In genomic region chr17:30950669-30951399, GRCh38 we compare ENCODE assay signal across 9 cellular contexts. TPM values are rescaled to one million over a fixed set of nuclear protein-coding genes. Genes with fewer than 3 reads are reported as not detected.
DNase-seq lines count a peak whose midpoint lies in the region; ATAC-seq, FAIRE-seq and TF ChIP-seq lines count a peak whose summit lies in the region.
"Had no signal": no experiment of that assay in that cellular context is flagged by ENCODE, and none has a peak within 500 bp of the region (broad histone marks: within the 10 kb centered on the region; RNA-seq: fewer than 3 reads in every experiment).

No MANE protein-coding gene starts in this region.

- TF ChIP-seq POLR2A in testis (IDR thresholded peaks at IDR 0.05) = no peak

- in situ Hi-C loops in Caki2 (cut with HindIII; ENCODE audit: low pct_unique_long_range_greater_than_20kb, low sequenced_read_pairs) = no loop called here

- no peaks in the 10 kb centered on the region for H3K27me3 Mint-ChIP-seq in dendritic cell treated with granulocyte-macrophage colony-stimulating factor and Interleukin-4, amounts not matched to agents 40 ng/mL and 50 ng/mL, for 4 days
- no peaks in the 10 kb centered on the region for H3K27me3 Mint-ChIP-seq in naive B cell

- no peak for TF ChIP-seq CTCF in testis (IDR thresholded peaks at IDR 0.05)

- FAIRE-seq in GM19239 (lab: Jason Lieb, UNC) = no peak

- H3K4me3 ChIP-seq in testis = no peak overlapping the region
- H3K4me3 ChIP-seq: SJSA1 had no signal

- intact Hi-C loops in dendritic cell treated with granulocyte-macrophage colony-stimulating factor and Interleukin-4, amounts not matched to agents 40 ng/mL and 50 ng/mL, for 4 days (cut with micrococcal nuclease) = loop anchor here (5.0 kb wide), 1 partner anchor 371 kb away; the partner anchor contains the start of gene EVI2A
- intact Hi-C loops in testis (cut with DNase I; ENCODE audit: low total_unique reads) = no loop called here

- H3K27ac Mint-ChIP-seq in dendritic cell treated with granulocyte-macrophage colony-stimulating factor and Interleukin-4, amounts not matched to agents 40 ng/mL and 50 ng/mL, for 4 days = peak overlapping the region; percentile 97
- H3K27ac Mint-ChIP-seq in naive B cell = peak overlapping the region; percentile 20 to 73 (median 48)

- H3K9me3 ChIP-seq in testis = no peaks in the 10 kb centered on the region
- H3K9me3 ChIP-seq: SJSA1 had no signal

- H3K4me3 Mint-ChIP-seq in dendritic cell treated with granulocyte-macrophage colony-stimulating factor and Interleukin-4, amounts not matched to agents 40 ng/mL and 50 ng/mL, for 4 days = peak overlapping the region; percentile 17
- peak overlapping the region in 5 of 8 donors; percentile 22 to 62 (median 29) for H3K4me3 Mint-ChIP-seq in naive B cell

- ATAC-seq in naive B cell (ENCODE audit: low read depth in 2 of 2) (no peak), HG02840 (IDR thresholded peaks at IDR 0.05; ENCODE audit: low FRiP score, unreplicated experiment) (no peak), HG03469 (IDR thresholded peaks at IDR 0.05; ENCODE audit: unreplicated experiment) (no peak)

- H3K36me3 Mint-ChIP-seq in dendritic cell treated with granulocyte-macrophage colony-stimulating factor and Interleukin-4, amounts not matched to agents 40 ng/mL and 50 ng/mL, for 4 days (ENCODE audit: low read depth) = peaks cover 99% of the 10 kb centered on the region
- H3K36me3 Mint-ChIP-seq in naive B cell = no peaks in the 10 kb centered on the region

- no peaks in the 10 kb centered on the region for H3K36me3 ChIP-seq in testis (ENCODE audit: low read depth, missing control alignments)
- H3K36me3 ChIP-seq: SJSA1 had no signal

- no peaks in the 10 kb centered on the region for H3K27me3 ChIP-seq in testis
- H3K27me3 ChIP-seq: SJSA1 had no signal

- DNase-seq in Caki2 (ENCODE audit: low read depth) = peak; percentile 73
- peak; percentile 34 for DNase-seq in NCI-H2081 treated with DMSO at 0.1 percent for 48 hours (lab: John Stamatoyannopoulos, UW)
- DNase-seq in naive B cell = no peak
- DNase-seq in GM19239 (ENCODE audit: insufficient read length, low spot score) = no peak
- no peak for DNase-seq in testis

- peaks cover 68% of the 10 kb centered on the region for H3K4me1 Mint-ChIP-seq in dendritic cell treated with granulocyte-macrophage colony-stimulating factor and Interleukin-4, amounts not matched to agents 40 ng/mL and 50 ng/mL, for 4 days (ENCODE audit: low read depth)
- H3K4me1 Mint-ChIP-seq in naive B cell = peaks cover 41 to 63% (median 58%) of the 10 kb centered on the region in 3 donors

- 83% methylated on average over 6 to 9 of the region's 9 CpGs for WGBS in testis, 2 donors

- no peaks in the 10 kb centered on the region for H3K9me3 Mint-ChIP-seq in dendritic cell treated with granulocyte-macrophage colony-stimulating factor and Interleukin-4, amounts not matched to agents 40 ng/mL and 50 ng/mL, for 4 days
- H3K9me3 Mint-ChIP-seq in naive B cell = no peaks in the 10 kb centered on the region

- H3K27ac ChIP-seq in testis = no peak overlapping the region
- H3K27ac ChIP-seq: SJSA1 had no signal

- H3K4me1 ChIP-seq in testis = peaks cover 3% of the 10 kb centered on the region
- H3K4me1 ChIP-seq: SJSA1 had no signal

RNA-seq across cellular contexts. Expression of gene RNF135, which starts 20.0 kb away (rescaled TPM):
- total RNA-seq in Caki2 (2014; rRNA removed; shearing (Covaris generic); ENCODE audit: low replicate concordance) = 37.1 and 43.0 TPM in 2 replicates
- polyA plus RNA-seq in naive B cell (ENCODE audit: low read depth in 6 of 6) (10 to 100 TPM; 34.0 to 50.2 (median 43.1) TPM), testis (ENCODE audit: insufficient read depth, low read depth, low replicate concordance) (12.9 TPM)
- 10 to 100 TPM; 20.6 to 24.2 TPM for total RNA-seq in testis

RNA-seq across cellular contexts. Expression of gene ADAP2, which starts 29.1 kb away (rescaled TPM):
- 15.5 and 21.6 TPM in 2 replicates for total RNA-seq in Caki2 (2014; rRNA removed; shearing (Covaris generic); ENCODE audit: low replicate concordance)
- 1 to 10 TPM; 3.1 to 8.2 (median 5.4) TPM for polyA plus RNA-seq in naive B cell (ENCODE audit: low read depth in 6 of 6)
- total RNA-seq in testis = 1 to 10 TPM; 3.5 to 6.4 TPM
- 7.1 TPM for polyA plus RNA-seq in testis (ENCODE audit: insufficient read depth, low read depth, low replicate concordance)

RNA-seq across cellular contexts. Expression of gene TEFM, which starts 44.8 kb away (rescaled TPM):
- 5.3 and 23.9 TPM in 2 replicates for total RNA-seq in Caki2 (2014; rRNA removed; shearing (Covaris generic); ENCODE audit: low replicate concordance)
- polyA plus RNA-seq in naive B cell (ENCODE audit: low read depth in 6 of 6) (10 to 100 TPM; 16.0 to 33.9 (median 21.9) TPM), testis (ENCODE audit: insufficient read depth, low read depth, low replicate concordance) (8.7 TPM)
- total RNA-seq in testis = 10 to 100 TPM; 10.9 to 16.2 TPM

Comparison
In these comparisons a context has a peak if more than half of its experiments do, and no peak if none do; other contexts are left out.
1. DNase-seq: peak in Caki2 (single experiment) and NCI-H2081 treated with DMSO at 0.1 percent for 48 hours (single experiment); none in naive B cell (single experiment), GM19239 (single experiment) and testis (single experiment).